In the genomic region with DNA sequence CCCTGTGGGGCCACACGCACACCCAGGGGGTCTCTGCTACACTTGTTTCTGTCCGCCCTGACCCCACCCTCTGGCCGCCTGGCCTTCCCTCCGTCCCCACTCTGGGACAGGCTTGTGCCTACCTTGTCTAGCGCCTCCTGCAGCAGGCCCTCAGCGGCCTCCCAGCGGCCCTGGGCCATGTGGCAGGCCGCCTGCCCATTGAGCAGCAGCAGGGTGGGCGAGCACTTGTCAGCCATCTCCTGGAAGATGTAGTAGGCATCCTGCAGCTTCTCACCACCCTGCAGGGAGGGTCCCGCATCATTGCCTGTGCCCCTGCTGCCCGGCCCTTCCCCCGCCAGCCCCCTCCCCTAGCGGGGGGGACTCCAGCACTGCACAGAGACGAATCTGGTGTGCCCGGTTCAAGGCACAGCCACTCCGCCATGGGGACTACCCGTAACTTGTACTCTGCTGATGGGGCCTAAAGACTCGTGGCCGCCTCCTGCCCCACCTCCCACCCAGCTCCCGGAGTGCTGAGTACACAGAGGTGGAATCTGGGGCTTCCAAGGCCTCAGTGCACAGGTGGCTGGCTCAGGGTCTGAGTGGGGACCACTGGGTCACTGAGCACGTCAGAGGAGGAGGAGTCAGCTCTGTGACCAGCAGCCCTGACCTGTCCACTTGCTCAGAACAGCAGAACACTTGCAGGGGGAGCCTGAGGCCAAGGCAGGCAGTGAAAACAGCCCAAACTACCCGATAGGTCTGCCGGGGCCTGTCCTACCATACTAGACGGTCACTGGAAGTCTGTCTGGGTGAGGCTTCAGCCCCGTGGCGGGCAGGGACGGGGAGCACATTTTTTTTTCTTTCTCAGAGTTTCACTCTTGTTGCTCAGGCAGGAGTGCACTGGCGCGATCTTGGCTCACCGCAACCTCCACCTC, we compare ENCODE assay signal across 23 cellular contexts. TPM values are rescaled to one million over a fixed set of nuclear protein-coding genes. Genes with fewer than 3 reads are reported as not detected.
"Had no signal": no experiment of that assay in that cellular context is flagged by ENCODE, and none has a peak within 500 bp of the region (broad histone marks: within the 10 kb centered on the region; RNA-seq: fewer than 3 reads in every experiment).

No MANE protein-coding gene starts in this region.

- H3K4me3 Mint-ChIP-seq: activated naive CD8-positive, alpha-beta T cell treated with anti-CD3 and anti-CD28 coated beads, Interleukin-2, amount 10 ng/mL, durations not matched to agents 7 days and 5 days; activated T-helper 1 cell treated with anti-CD3 and anti-CD28 coated beads, Interleukin-12 subunit alpha, Interleukin-12 subunit beta, Interleukin-2, Interleukin-4 antibody, amounts not matched to agents 30 ng/mL and 10 ng/mL and 1 ng/mL, durations not matched to agents 14 hours and 24 hours and 36 hours; brain; endodermal cell; memory B cell; T-cell had no signal

- H3K4me1 Mint-ChIP-seq: activated naive CD8-positive, alpha-beta T cell treated with anti-CD3 and anti-CD28 coated beads, Interleukin-2, amount 10 ng/mL, durations not matched to agents 7 days and 5 days; brain; endodermal cell; memory B cell; natural killer cell; T-cell had no signal

- ATAC-seq: activated CD4-positive, CD25-positive, alpha-beta regulatory T cell treated with anti-CD3 and anti-CD28 coated beads, Interleukin-2, amount 50 U/mL, for 24 hours; gastroesophageal sphincter; left ventricle myocardium superior; right cardiac atrium; stimulated activated naive CD8-positive, alpha-beta T cell treated with anti-CD3 and anti-CD28 coated beads, Interleukin-15, Interleukin-2, amounts not matched to agents 100 U/mL and 50 U/mL, for 24 hours; T-cell had no signal

- H3K9me3 ChIP-seq: gastroesophageal sphincter, prostate gland had no signal

- H3K27ac ChIP-seq: gastroesophageal sphincter, prostate gland had no signal

- H3K27me3 Mint-ChIP-seq: activated naive CD8-positive, alpha-beta T cell treated with anti-CD3 and anti-CD28 coated beads, Interleukin-2, amount 10 ng/mL, durations not matched to agents 7 days and 5 days; brain; memory B cell; T-cell had no signal

- H3K9me3 Mint-ChIP-seq: activated naive CD8-positive, alpha-beta T cell treated with anti-CD3 and anti-CD28 coated beads, Interleukin-2, amount 10 ng/mL, durations not matched to agents 7 days and 5 days; activated T-helper 1 cell treated with anti-CD3 and anti-CD28 coated beads, Interleukin-12 subunit alpha, Interleukin-12 subunit beta, Interleukin-2, Interleukin-4 antibody, amounts not matched to agents 30 ng/mL and 10 ng/mL and 1 ng/mL, durations not matched to agents 14 hours and 24 hours and 36 hours; brain; endodermal cell; memory B cell; natural killer cell; T-cell had no signal

- DNase-seq: activated CD4-positive, alpha-beta T cell treated with anti-CD3 and anti-CD28 coated beads, Interleukin-2, amount 50 U/mL, for 1 hour; activated naive CD8-positive, alpha-beta T cell treated with anti-CD3 and anti-CD28 coated beads, Interleukin-2, amount 10 ng/mL, durations not matched to agents 7 days and 5 days; cerebellar nuclear complex; dermis blood vessel endothelial cell; endodermal cell; erythroblast; left ventricle myocardium superior; natural killer cell; small intestine; stimulated activated CD4-positive, alpha-beta T cell treated with anti-CD3 and anti-CD28 coated beads, Interleukin-4, amount 100 ng/mL, for 4 hours; stimulated activated CD8-positive, alpha-beta memory T cell treated with anti-CD3 and anti-CD28 coated beads, Interleukin-4, amount 100 ng/mL, for 48 hours; stimulated activated naive CD8-positive, alpha-beta T cell treated with anti-CD3 and anti-CD28 coated beads, Interleukin-15, Interleukin-2, amounts not matched to agents 100 U/mL and 50 U/mL, for 24 hours; T-cell; T-helper 9 cell; trophoblast cell had no signal

- H3K27me3 ChIP-seq: gastroesophageal sphincter had no signal

- H3K4me1 ChIP-seq: gastroesophageal sphincter, prostate gland had no signal

- H3K4me3 ChIP-seq: gastroesophageal sphincter, prostate gland had no signal

- FAIRE-seq: keratinocyte, small intestine had no signal

- H3K27ac Mint-ChIP-seq: activated naive CD8-positive, alpha-beta T cell treated with anti-CD3 and anti-CD28 coated beads, Interleukin-2, amount 10 ng/mL, durations not matched to agents 7 days and 5 days; activated T-helper 1 cell treated with anti-CD3 and anti-CD28 coated beads, Interleukin-12 subunit alpha, Interleukin-12 subunit beta, Interleukin-2, Interleukin-4 antibody, amounts not matched to agents 30 ng/mL and 10 ng/mL and 1 ng/mL, durations not matched to agents 14 hours and 24 hours and 36 hours; endodermal cell; memory B cell; natural killer cell; T-cell had no signal

- H3K36me3 Mint-ChIP-seq: natural killer cell had no signal

RNA-seq across cellular contexts. Expression of a gene that starts 7.4 kb away (rescaled TPM):
- total RNA-seq: activated naive CD8-positive, alpha-beta T cell treated with anti-CD3 and anti-CD28 coated beads, Interleukin-2, amount 10 ng/mL, durations not matched to agents 7 days and 5 days; activated T-helper 1 cell treated with anti-CD3 and anti-CD28 coated beads, Interleukin-12 subunit alpha, Interleukin-12 subunit beta, Interleukin-2, Interleukin-4 antibody, amounts not matched to agents 30 ng/mL and 10 ng/mL and 1 ng/mL, durations not matched to agents 14 hours and 24 hours and 36 hours; natural killer cell had no signal
